In the genomic region with DNA sequence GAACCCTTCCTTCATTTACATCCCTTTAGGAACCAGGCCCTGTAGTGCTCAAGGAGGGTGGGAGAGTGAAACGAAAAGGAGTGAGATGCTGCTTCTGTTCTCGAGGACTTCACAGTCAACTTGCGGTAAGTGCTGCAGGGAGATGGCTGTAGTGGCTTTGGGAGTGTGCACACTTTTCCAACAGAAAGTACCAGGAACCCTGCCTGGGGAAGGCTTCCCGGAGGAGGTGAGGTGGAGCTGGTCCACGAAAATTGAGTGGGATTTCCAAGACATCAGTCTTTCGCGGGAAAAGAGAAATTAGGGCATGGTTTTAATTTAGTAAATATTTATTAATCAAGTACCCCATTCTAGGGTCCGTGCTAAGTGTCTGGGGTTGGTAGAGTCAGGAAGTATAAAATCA, we compare ENCODE assay signal across 14 cellular contexts. TPM values are rescaled to one million over a fixed set of nuclear protein-coding genes. Genes with fewer than 3 reads are reported as not detected.
DNase-seq lines count a peak whose midpoint lies in the region; ATAC-seq, FAIRE-seq and TF ChIP-seq lines count a peak whose summit lies in the region.
"Had no signal": no experiment of that assay in that cellular context is flagged by ENCODE, and none has a peak within 500 bp of the region (broad histone marks: within the 10 kb centered on the region; RNA-seq: fewer than 3 reads in every experiment).

No MANE protein-coding gene starts in this region.

- H3K4me1 ChIP-seq in HepG2 (ENCODE audit: insufficient read depth, low read length) (peaks cover 86% of the 10 kb centered on the region), right lobe of liver (peaks cover 0 to 25% (median 2%) of the 10 kb centered on the region in 4 donors), lower lobe of right lung (peaks cover 35% of the 10 kb centered on the region)

- no peaks in the 10 kb centered on the region for H3K9me3 ChIP-seq in HepG2 (ENCODE audit: low read length)
- no peaks in the 10 kb centered on the region for H3K9me3 ChIP-seq in right lobe of liver
- H3K9me3 ChIP-seq in lower lobe of right lung = no peaks in the 10 kb centered on the region

- FAIRE-seq in HepG2 (lab: Jason Lieb, UNC) = no peak

- no peaks in the 10 kb centered on the region for H3K36me3 ChIP-seq in HepG2 (replicated peaks in 1 of 2; ENCODE audit: control insufficient read depth in 1 of 2, insufficient read depth in 2 of 2, low read length in 2 of 2)
- no peaks in the 10 kb centered on the region for H3K36me3 ChIP-seq in right lobe of liver
- no peaks in the 10 kb centered on the region for H3K36me3 ChIP-seq in lower lobe of right lung

- H3K27me3 Mint-ChIP-seq in activated naive CD8-positive, alpha-beta T cell treated with anti-CD3 and anti-CD28 coated beads, Interleukin-2, amount 50 U/mL, for 24 hours = peaks cover 49% of the 10 kb centered on the region

- peak overlapping the region; percentile 96 for H3K4me2 ChIP-seq in HepG2 (ENCODE audit: low read depth, low read length)

- peak overlapping the region; percentile 56 for H3K4me3 Mint-ChIP-seq in activated naive CD8-positive, alpha-beta T cell treated with anti-CD3 and anti-CD28 coated beads, Interleukin-2, amount 50 U/mL, for 24 hours

- 56% methylated on average over 8 of the region's 8 CpGs for WGBS in HepG2 (ENCODE audit: low lambda C conversion rate)
- 32% methylated on average over 8 of the region's 8 CpGs for WGBS in right lobe of liver (ENCODE audit: insufficient coverage, low coverage, low lambda C conversion rate, missing lambda C conversion rate)

- POLR2A ChIA-PET in HepG2 (lab: Yijun Ruan, JAX) = interaction anchor here (1.6 kb wide), 1 partner anchor 39 kb away, joined by 4 read pairs; a partner anchor contains a TSS

- peaks cover 44% of the 10 kb centered on the region for H3K4me1 Mint-ChIP-seq in activated naive CD8-positive, alpha-beta T cell treated with anti-CD3 and anti-CD28 coated beads, Interleukin-2, amount 50 U/mL, for 24 hours

- BruUV-seq in HepG2 (replicated peaks; lab: Mats Ljungman, UMichigan) = no TSS peak

- H3K4me3 ChIP-seq in HepG2 (replicated peaks in 1 of 3; ENCODE audit: insufficient read depth in 1 of 3, low read depth in 2 of 3, low read length in 3 of 3) (peak overlapping the region; percentile 63 to 77 (median 71); a peak in 4 of 6 replicates), right lobe of liver (peak overlapping the region in 1 of 3 donors; percentile 22), lower lobe of right lung (peak overlapping the region; percentile 54)

- no peak for TF ChIP-seq POLR2A in HepG2 (IDR thresholded peaks at IDR 0.05; ENCODE audit: insufficient read depth in 1 of 2, low read depth in 2 of 2, low read length in 2 of 2)
- no peak for TF ChIP-seq POLR2A in right lobe of liver (IDR thresholded peaks at IDR 0.05)

- H3K27me3 ChIP-seq in HepG2 (ENCODE audit: control insufficient read depth in 1 of 2, insufficient read depth in 2 of 2, low read length in 2 of 2) (no peaks in the 10 kb centered on the region; a peak in 1 of 5 replicates), right lobe of liver (peaks cover 0 to 3% of the 10 kb centered on the region in 2 donors), lower lobe of right lung (ENCODE audit: low read depth) (peaks cover 7% of the 10 kb centered on the region)

- intact Hi-C loops in HepG2 (cut with micrococcal nuclease; ENCODE audit: unreplicated experiment) (no loop called here), right lobe of liver (cut with DNase I) (loop anchor here in 1 of 2 donors (10.0 kb wide), 1 partner anchor 65 kb away; a partner anchor contains a TSS), lower lobe of right lung (cut with DNase I) (no loop called here)

- no peaks in the 10 kb centered on the region for H4K20me1 ChIP-seq in HepG2 (ENCODE audit: insufficient read depth, low read length)

- CTCF ChIA-PET in HepG2 (lab: Yijun Ruan, JAX; ENCODE audit: low intra/inter-chr PET ratio, low total read pairs) = no interaction called here

- no peaks in the 10 kb centered on the region for H3K9me3 Mint-ChIP-seq in activated naive CD8-positive, alpha-beta T cell treated with anti-CD3 and anti-CD28 coated beads, Interleukin-2, amount 50 U/mL, for 24 hours

- ATAC-seq in HepG2 (no peak), right lobe of liver (no peak), lower lobe of right lung (no peak), HG03196 (IDR thresholded peaks at IDR 0.05; ENCODE audit: unreplicated experiment) (no peak), GM18870 (IDR thresholded peaks at IDR 0.05; ENCODE audit: unreplicated experiment) (no peak)
- no peak for ATAC-seq in activated naive CD8-positive, alpha-beta T cell treated with anti-CD3 and anti-CD28 coated beads, Interleukin-2, amount 50 U/mL, for 24 hours

- no peak for TF ChIP-seq RAD21 in HepG2 (CRISPR knock-in tag; IDR thresholded peaks at IDR 0.05)

- TF ChIP-seq EP300 in HepG2 (IDR thresholded peaks at IDR 0.05; ENCODE audit: low read depth in 2 of 2, low read length in 2 of 2) = no peak
- no peak for TF ChIP-seq EP300 in HepG2 (CRISPR knock-in tag; IDR thresholded peaks at IDR 0.05; ENCODE audit: borderline replicate concordance)

- H3K27ac Mint-ChIP-seq in activated naive CD8-positive, alpha-beta T cell treated with anti-CD3 and anti-CD28 coated beads, Interleukin-2, amount 50 U/mL, for 24 hours = no peak overlapping the region

- DNase-seq in HepG2 (ENCODE audit: low spot score) (no peak), right lobe of liver (no peak), lower lobe of right lung (no peak), GDM1 (lab: John Stamatoyannopoulos, UW) (no peak), midbrain (lab: John Stamatoyannopoulos, UW) (no peak)
- no peak for DNase-seq in activated naive CD8-positive, alpha-beta T cell treated with anti-CD3 and anti-CD28 coated beads, Interleukin-2, amount 50 U/mL, for 24 hours
- DNase-seq: AML-193, GOT3, NCI-H524 had no signal

- H3K27ac ChIP-seq in HepG2 (ENCODE audit: extremely low read length, insufficient read depth, low read length) = peak overlapping the region; percentile 79
- no peak overlapping the region for H3K27ac ChIP-seq in right lobe of liver
- peak overlapping the region; percentile 51 for H3K27ac ChIP-seq in lower lobe of right lung

- in situ Hi-C loops in HepG2 (cut with HindIII; ENCODE audit: extremely low pct_ligation_motif_present, low pct_unique_long_range_greater_than_20kb) = loop anchor here (5.0 kb wide), 1 partner anchor 72 kb away; no protein-coding TSS in a partner anchor

- peak overlapping the region; percentile 79; the same call in 1 of the 2 replicates for H3K9ac ChIP-seq in HepG2 (ENCODE audit: insufficient read depth, low read depth, low read length)

- H3K36me3 Mint-ChIP-seq in activated naive CD8-positive, alpha-beta T cell treated with anti-CD3 and anti-CD28 coated beads, Interleukin-2, amount 50 U/mL, for 24 hours (ENCODE audit: low read depth) = no peaks in the 10 kb centered on the region

- TF ChIP-seq CTCF in HepG2 (CRISPR knock-in tag; IDR thresholded peaks at IDR 0.05) (no peak), right lobe of liver (IDR thresholded peaks at IDR 0.05) (no peak), lower lobe of right lung (IDR thresholded peaks at IDR 0.05) (no peak)

- peaks cover 9% of the 10 kb centered on the region for H3K79me2 ChIP-seq in HepG2 (ENCODE audit: insufficient read depth, low read length)

- H2AFZ ChIP-seq in HepG2 (ENCODE audit: low read length) = no peak overlapping the region

RNA-seq across cellular contexts. Expression of a gene that starts 12.7 kb away (rescaled TPM):
- 0.51 TPM in 1 of 2 replicates, not detected in the other for total RNA-seq in HepG2 (2016; rRNA removed; fragmentation: Illumina TruSeq; extraction: Trizol)
- not detected in 2 replicates for total RNA-seq in HepG2 (2016; cell fraction: cytosol; rRNA removed; fragmentation: Illumina TruSeq; extraction: Trizol; ENCODE audit: low read depth)
- total RNA-seq in HepG2 (2016; cell fraction: insoluble cytoplasmic fraction; rRNA removed; fragmentation: Illumina TruSeq; extraction: Trizol) = 0.11 TPM in 1 of 2 replicates, not detected in the other
- not detected in 2 replicates for total RNA-seq in HepG2 (2016; cell fraction: membrane; rRNA removed; fragmentation: Illumina TruSeq; extraction: Trizol)
- 0.16 and 0.19 TPM in 2 replicates for total RNA-seq in HepG2 (2016; cell fraction: nucleus; rRNA removed; fragmentation: Illumina TruSeq; extraction: Trizol)
- polyA plus RNA-seq in HepG2 (2011; rRNA removed) = 0.13 and 0.33 TPM in 2 replicates
- 0.07 and 0.09 TPM in 2 replicates for polyA plus RNA-seq in HepG2 (2011; cell fraction: cytosol; rRNA removed)
- 0.76 and 0.97 TPM in 2 replicates for polyA plus RNA-seq in HepG2 (2011; cell fraction: nucleus; rRNA removed)
- polyA plus RNA-seq in HepG2 (2012) = 3.9 and 7.8 TPM in 2 replicates
- polyA plus RNA-seq in HepG2 (2016; cell fraction: cytosol; fragmentation: Illumina TruSeq; extraction: Trizol; ENCODE audit: low read depth) = 0.08 and 0.22 TPM in 2 replicates
- not detected in 2 replicates for polyA plus RNA-seq in HepG2 (2016; cell fraction: insoluble cytoplasmic fraction; fragmentation: Illumina TruSeq; extraction: Trizol; ENCODE audit: low read depth)
- polyA plus RNA-seq in HepG2 (2016; cell fraction: membrane; fragmentation: Illumina TruSeq; extraction: Trizol; ENCODE audit: low read depth) = not detected in 2 replicates
- 0.30 TPM in 1 of 2 replicates, not detected in the other for polyA plus RNA-seq in HepG2 (2016; cell fraction: nucleus; fragmentation: Illumina TruSeq; extraction: Trizol; ENCODE audit: insufficient read depth, low read depth)
- polyA minus RNA-seq in HepG2 (2011; rRNA and poly(A)+ RNA removed; ENCODE audit: low replicate concordance) = 0.09 and 0.16 TPM in 2 replicates
- not detected in 2 replicates for polyA minus RNA-seq in HepG2 (2011; cell fraction: cytosol; rRNA and poly(A)+ RNA removed)
- polyA minus RNA-seq in HepG2 (2011; cell fraction: nucleus; rRNA and poly(A)+ RNA removed) = 1.3 and 3.5 TPM in 2 replicates
- total RNA-seq in right lobe of liver = 1 to 10 TPM in 1 of 6 experiments, under 1 TPM in 5; 0.32 to 5.1 (median 0.60) TPM
- 0.62 TPM for total RNA-seq in lower lobe of right lung
- total RNA-seq: left lobe of liver, LHCN-M2, renal cortical epithelial cell had no signal

RNA-seq across cellular contexts. Expression of a gene that starts 24.6 kb away (rescaled TPM):
- total RNA-seq in HepG2 (2016; rRNA removed; fragmentation: Illumina TruSeq; extraction: Trizol) = 0.13 TPM in 2 replicates
- total RNA-seq in HepG2 (2016; cell fraction: cytosol; rRNA removed; fragmentation: Illumina TruSeq; extraction: Trizol; ENCODE audit: low read depth) = not detected in 2 replicates
- 0.24 TPM in 1 of 2 replicates, not detected in the other for total RNA-seq in HepG2 (2016; cell fraction: insoluble cytoplasmic fraction; rRNA removed; fragmentation: Illumina TruSeq; extraction: Trizol)
- total RNA-seq in HepG2 (2016; cell fraction: membrane; rRNA removed; fragmentation: Illumina TruSeq; extraction: Trizol) = 0.07 and 0.09 TPM in 2 replicates
- not detected in 2 replicates for total RNA-seq in HepG2 (2016; cell fraction: nucleus; rRNA removed; fragmentation: Illumina TruSeq; extraction: Trizol)
- 1.8 and 2.2 TPM in 2 replicates for polyA plus RNA-seq in HepG2 (2011; rRNA removed)
- 1.9 and 2.2 TPM in 2 replicates for polyA plus RNA-seq in HepG2 (2011; cell fraction: cytosol; rRNA removed)
- polyA plus RNA-seq in HepG2 (2011; cell fraction: nucleus; rRNA removed) = 0.76 and 1.4 TPM in 2 replicates
- polyA plus RNA-seq in HepG2 (2012) = 3.2 and 3.8 TPM in 2 replicates
- polyA plus RNA-seq in HepG2 (2016; cell fraction: cytosol; fragmentation: Illumina TruSeq; extraction: Trizol; ENCODE audit: low read depth) = not detected in 2 replicates
- 0.37 and 0.41 TPM in 2 replicates for polyA plus RNA-seq in HepG2 (2016; cell fraction: insoluble cytoplasmic fraction; fragmentation: Illumina TruSeq; extraction: Trizol; ENCODE audit: low read depth)
- not detected in 2 replicates for polyA plus RNA-seq in HepG2 (2016; cell fraction: membrane; fragmentation: Illumina TruSeq; extraction: Trizol; ENCODE audit: low read depth)
- polyA plus RNA-seq in HepG2 (2016; cell fraction: nucleus; fragmentation: Illumina TruSeq; extraction: Trizol; ENCODE audit: insufficient read depth, low read depth) = 0.23 and 0.78 TPM in 2 replicates
- 0.26 and 0.84 TPM in 2 replicates for polyA minus RNA-seq in HepG2 (2011; rRNA and poly(A)+ RNA removed; ENCODE audit: low replicate concordance)
- 0.62 and 1.1 TPM in 2 replicates for polyA minus RNA-seq in HepG2 (2011; cell fraction: cytosol; rRNA and poly(A)+ RNA removed)
- 0.37 and 0.39 TPM in 2 replicates for polyA minus RNA-seq in HepG2 (2011; cell fraction: nucleus; rRNA and poly(A)+ RNA removed)
- total RNA-seq in right lobe of liver = not detected
- total RNA-seq in lower lobe of right lung = 2.5 TPM
- total RNA-seq: LHCN-M2 had no signal

RNA-seq across cellular contexts. Expression of a gene that starts 33.2 kb away (rescaled TPM):
- 32.1 and 33.1 TPM in 2 replicates for total RNA-seq in HepG2 (2016; rRNA removed; fragmentation: Illumina TruSeq; extraction: Trizol)
- 17.1 and 17.7 TPM in 2 replicates for total RNA-seq in HepG2 (2016; cell fraction: cytosol; rRNA removed; fragmentation: Illumina TruSeq; extraction: Trizol; ENCODE audit: low read depth)
- total RNA-seq in HepG2 (2016; cell fraction: insoluble cytoplasmic fraction; rRNA removed; fragmentation: Illumina TruSeq; extraction: Trizol) = 31.5 and 34.5 TPM in 2 replicates
- total RNA-seq in HepG2 (2016; cell fraction: membrane; rRNA removed; fragmentation: Illumina TruSeq; extraction: Trizol) = 26.4 and 36.9 TPM in 2 replicates
- 16.0 and 17.4 TPM in 2 replicates for total RNA-seq in HepG2 (2016; cell fraction: nucleus; rRNA removed; fragmentation: Illumina TruSeq; extraction: Trizol)
- 49.4 and 58.9 TPM in 2 replicates for polyA plus RNA-seq in HepG2 (2011; rRNA removed)
- polyA plus RNA-seq in HepG2 (2011; cell fraction: cytosol; rRNA removed) = 33.3 and 45.8 TPM in 2 replicates
- 25.5 and 35.8 TPM in 2 replicates for polyA plus RNA-seq in HepG2 (2011; cell fraction: nucleus; rRNA removed)
- 27.5 and 31.0 TPM in 2 replicates for polyA plus RNA-seq in HepG2 (2012)
- polyA plus RNA-seq in HepG2 (2016; cell fraction: cytosol; fragmentation: Illumina TruSeq; extraction: Trizol; ENCODE audit: low read depth) = 22.4 and 30.7 TPM in 2 replicates
- polyA plus RNA-seq in HepG2 (2016; cell fraction: insoluble cytoplasmic fraction; fragmentation: Illumina TruSeq; extraction: Trizol; ENCODE audit: low read depth) = 64.3 and 67.7 TPM in 2 replicates
- 43.9 and 50.0 TPM in 2 replicates for polyA plus RNA-seq in HepG2 (2016; cell fraction: membrane; fragmentation: Illumina TruSeq; extraction: Trizol; ENCODE audit: low read depth)
- 36.1 and 39.4 TPM in 2 replicates for polyA plus RNA-seq in HepG2 (2016; cell fraction: nucleus; fragmentation: Illumina TruSeq; extraction: Trizol; ENCODE audit: insufficient read depth, low read depth)
- polyA minus RNA-seq in HepG2 (2011; rRNA and poly(A)+ RNA removed; ENCODE audit: low replicate concordance) = 28.0 and 38.2 TPM in 2 replicates
- 11.4 and 11.7 TPM in 2 replicates for polyA minus RNA-seq in HepG2 (2011; cell fraction: cytosol; rRNA and poly(A)+ RNA removed)
- polyA minus RNA-seq in HepG2 (2011; cell fraction: nucleus; rRNA and poly(A)+ RNA removed) = 11.9 and 12.9 TPM in 2 replicates
- 10 to 100 TPM; 22.9 to 37.2 (median 25.7) TPM for total RNA-seq in right lobe of liver
- 65.7 TPM for total RNA-seq in lower lobe of right lung

RNA-seq across cellular contexts. Expression of a gene that starts 35.8 kb away (rescaled TPM):
- total RNA-seq in HepG2 (2016; rRNA removed; fragmentation: Illumina TruSeq; extraction: Trizol) (0.13 TPM in 1 of 2 replicates, not detected in the other), right lobe of liver (1 to 10 TPM in 1 of 6 experiments, under 1 TPM in 1, not detected in 4; 0.18 to 5.2 TPM), lower lobe of right lung (not detected)
- not detected in 2 replicates for total RNA-seq in HepG2 (2016; cell fraction: cytosol; rRNA removed; fragmentation: Illumina TruSeq; extraction: Trizol; ENCODE audit: low read depth)
- total RNA-seq in HepG2 (2016; cell fraction: insoluble cytoplasmic fraction; rRNA removed; fragmentation: Illumina TruSeq; extraction: Trizol) = 0.09 and 0.10 TPM in 2 replicates
- total RNA-seq in HepG2 (2016; cell fraction: membrane; rRNA removed; fragmentation: Illumina TruSeq; extraction: Trizol) = not detected in 2 replicates
- total RNA-seq in HepG2 (2016; cell fraction: nucleus; rRNA removed; fragmentation: Illumina TruSeq; extraction: Trizol) = not detected in 2 replicates
- 0.58 and 0.88 TPM in 2 replicates for polyA plus RNA-seq in HepG2 (2011; rRNA removed)
- polyA plus RNA-seq in HepG2 (2011; cell fraction: cytosol; rRNA removed) = 0.39 and 0.55 TPM in 2 replicates
- 0.53 and 0.64 TPM in 2 replicates for polyA plus RNA-seq in HepG2 (2011; cell fraction: nucleus; rRNA removed)
- polyA plus RNA-seq in HepG2 (2012) = 0.29 TPM in 1 of 2 replicates, not detected in the other
- not detected in 2 replicates for polyA plus RNA-seq in HepG2 (2016; cell fraction: cytosol; fragmentation: Illumina TruSeq; extraction: Trizol; ENCODE audit: low read depth)
- polyA plus RNA-seq in HepG2 (2016; cell fraction: insoluble cytoplasmic fraction; fragmentation: Illumina TruSeq; extraction: Trizol; ENCODE audit: low read depth) = 0.12 TPM in 1 of 2 replicates, not detected in the other
- polyA plus RNA-seq in HepG2 (2016; cell fraction: membrane; fragmentation: Illumina TruSeq; extraction: Trizol; ENCODE audit: low read depth) = not detected in 2 replicates
- not detected in 2 replicates for polyA plus RNA-seq in HepG2 (2016; cell fraction: nucleus; fragmentation: Illumina TruSeq; extraction: Trizol; ENCODE audit: insufficient read depth, low read depth)
- 0.21 and 0.82 TPM in 2 replicates for polyA minus RNA-seq in HepG2 (2011; rRNA and poly(A)+ RNA removed; ENCODE audit: low replicate concordance)
- 0.69 TPM in 1 of 2 replicates, not detected in the other for polyA minus RNA-seq in HepG2 (2011; cell fraction: cytosol; rRNA and poly(A)+ RNA removed)
- 0.64 and 0.75 TPM in 2 replicates for polyA minus RNA-seq in HepG2 (2011; cell fraction: nucleus; rRNA and poly(A)+ RNA removed)
- total RNA-seq: left lobe of liver, LHCN-M2, renal cortical epithelial cell had no signal

RNA-seq across cellular contexts. Expression of a gene that starts 39.1 kb away (rescaled TPM):
- total RNA-seq in HepG2 (2016; rRNA removed; fragmentation: Illumina TruSeq; extraction: Trizol) = 79.8 and 106 TPM in 2 replicates
- 68.0 and 77.6 TPM in 2 replicates for total RNA-seq in HepG2 (2016; cell fraction: cytosol; rRNA removed; fragmentation: Illumina TruSeq; extraction: Trizol; ENCODE audit: low read depth)
- 78.8 and 117 TPM in 2 replicates for total RNA-seq in HepG2 (2016; cell fraction: insoluble cytoplasmic fraction; rRNA removed; fragmentation: Illumina TruSeq; extraction: Trizol)
- 56.9 and 64.0 TPM in 2 replicates for total RNA-seq in HepG2 (2016; cell fraction: membrane; rRNA removed; fragmentation: Illumina TruSeq; extraction: Trizol)
- total RNA-seq in HepG2 (2016; cell fraction: nucleus; rRNA removed; fragmentation: Illumina TruSeq; extraction: Trizol) = 32.8 and 35.1 TPM in 2 replicates
- polyA plus RNA-seq in HepG2 (2011; rRNA removed) = 61.4 and 69.7 TPM in 2 replicates
- polyA plus RNA-seq in HepG2 (2011; cell fraction: cytosol; rRNA removed) = 74.2 and 80.8 TPM in 2 replicates
- polyA plus RNA-seq in HepG2 (2011; cell fraction: nucleus; rRNA removed) = 39.5 and 47.6 TPM in 2 replicates
- 46.9 and 53.4 TPM in 2 replicates for polyA plus RNA-seq in HepG2 (2012)
- 30.0 and 31.4 TPM in 2 replicates for polyA plus RNA-seq in HepG2 (2016; cell fraction: cytosol; fragmentation: Illumina TruSeq; extraction: Trizol; ENCODE audit: low read depth)
- polyA plus RNA-seq in HepG2 (2016; cell fraction: insoluble cytoplasmic fraction; fragmentation: Illumina TruSeq; extraction: Trizol; ENCODE audit: low read depth) = 88.1 and 103 TPM in 2 replicates
- 35.2 and 36.1 TPM in 2 replicates for polyA plus RNA-seq in HepG2 (2016; cell fraction: membrane; fragmentation: Illumina TruSeq; extraction: Trizol; ENCODE audit: low read depth)
- 48.3 and 49.2 TPM in 2 replicates for polyA plus RNA-seq in HepG2 (2016; cell fraction: nucleus; fragmentation: Illumina TruSeq; extraction: Trizol; ENCODE audit: insufficient read depth, low read depth)
- polyA minus RNA-seq in HepG2 (2011; rRNA and poly(A)+ RNA removed; ENCODE audit: low replicate concordance) = 30.7 and 35.6 TPM in 2 replicates
- polyA minus RNA-seq in HepG2 (2011; cell fraction: cytosol; rRNA and poly(A)+ RNA removed) = 8.5 and 10.8 TPM in 2 replicates
- 10.4 and 12.1 TPM in 2 replicates for polyA minus RNA-seq in HepG2 (2011; cell fraction: nucleus; rRNA and poly(A)+ RNA removed)
- total RNA-seq in right lobe of liver = 10 to 100 TPM in 4 of 6 experiments, 1 to 10 TPM in 2; 9.4 to 17.8 (median 11.2) TPM
- total RNA-seq in lower lobe of right lung = 22.4 TPM

Comparison
In these comparisons a context has a peak if more than half of its experiments do, and no peak if none do; other contexts are left out.
1. H3K27ac ChIP-seq: peak in HepG2 (single experiment) and lower lobe of right lung (single experiment); none in right lobe of liver (0 of 3).